9 cellular contexts compared by ENCODE assay signal in the genomic region with DNA sequence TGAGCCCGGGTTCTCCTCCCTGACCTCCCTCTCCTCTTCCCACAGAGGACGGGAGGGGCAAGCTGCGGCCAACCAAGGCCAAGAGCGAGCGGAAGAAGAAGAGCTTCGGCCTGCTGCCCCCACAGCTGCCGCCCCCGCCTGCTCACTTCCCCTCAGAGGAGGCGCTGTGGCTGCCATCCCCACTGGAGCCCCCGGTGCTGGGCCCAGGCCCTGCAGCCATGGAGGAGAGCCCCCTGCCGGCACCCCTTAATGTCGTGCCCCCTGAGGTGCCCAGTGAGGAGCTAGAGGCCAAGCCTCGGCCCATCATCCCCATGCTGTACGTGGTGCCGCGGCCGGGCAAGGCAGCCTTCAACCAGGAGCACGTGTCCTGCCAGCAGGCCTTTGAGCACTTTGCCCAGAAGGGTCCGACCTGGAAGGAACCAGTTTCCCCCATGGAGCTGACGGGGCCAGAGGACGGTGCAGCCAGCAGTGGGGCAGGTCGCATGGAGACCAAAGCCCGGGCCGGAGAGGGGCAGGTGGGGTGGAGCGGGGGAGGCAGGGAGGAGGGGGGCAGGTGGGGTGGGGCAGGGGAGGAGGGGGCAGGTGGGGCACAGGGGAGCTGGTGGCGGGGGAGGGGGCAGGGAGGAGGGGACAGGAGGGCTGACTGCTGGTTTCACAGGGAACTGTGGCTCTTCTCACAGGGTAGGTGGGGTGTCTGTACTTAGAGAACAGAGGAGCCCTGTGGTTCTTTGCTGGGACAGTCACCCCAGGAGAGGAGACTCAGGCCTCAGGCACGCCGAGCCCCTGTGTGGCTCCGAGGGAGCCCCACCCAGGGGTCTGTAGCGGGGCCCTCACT.
A peak's percentile ranks its signal among the peaks of the same experiment; 100 is the strongest.
DNase-seq lines count a peak whose midpoint lies in the region; ATAC-seq and TF ChIP-seq lines count a peak whose summit lies in the region.
"Had no signal": no experiment of that assay in that cellular context is flagged by ENCODE, and none has a peak within 500 bp of the region (broad histone marks: within the 10 kb centered on the region; RNA-seq: fewer than 3 reads in every experiment).

No MANE protein-coding gene starts in this region.

- H3K9me3 ChIP-seq in tibial nerve (no peaks in the 10 kb centered on the region), left lung (no peaks in the 10 kb centered on the region)

- H3K4me3 ChIP-seq in tibial nerve (peak overlapping the region in 1 of 4 donors; percentile 11), left lung (no peak overlapping the region)

- TF ChIP-seq POLR2A in tibial nerve (IDR thresholded peaks at IDR 0.05), result no peak

- intact Hi-C loops in left lung (cut with DNase I), result no loop called here

- H3K36me3 ChIP-seq in tibial nerve (peaks cover 0 to 65% (median 15%) of the 10 kb centered on the region in 3 donors), left lung (peaks cover 0 to 55% of the 10 kb centered on the region in 2 donors)

- H3K9me3 Mint-ChIP-seq in activated naive CD4-positive, alpha-beta T cell treated with anti-CD3 and anti-CD28 coated beads, Interleukin-2, amount 10 ng/mL, durations not matched to agents 7 days and 5 days, result no peaks in the 10 kb centered on the region
- H3K9me3 Mint-ChIP-seq in activated naive CD8-positive, alpha-beta T cell (ENCODE audit: low read depth), result no peaks in the 10 kb centered on the region

- ATAC-seq in HG03135 (IDR thresholded peaks at IDR 0.05; ENCODE audit: unreplicated experiment) (peak; percentile 21), left lung (no peak)
- ATAC-seq: foreskin keratinocyte had no signal

- peaks cover 13% of the 10 kb centered on the region for H3K4me1 Mint-ChIP-seq in activated naive CD4-positive, alpha-beta T cell treated with anti-CD3 and anti-CD28 coated beads, Interleukin-2, amount 10 ng/mL, durations not matched to agents 7 days and 5 days
- H3K4me1 Mint-ChIP-seq in activated naive CD8-positive, alpha-beta T cell (ENCODE audit: low read depth), result peaks cover 20% of the 10 kb centered on the region

- no peak for TF ChIP-seq EP300 in tibial nerve (IDR thresholded peaks at IDR 0.05)

- WGBS in tibial nerve, 2 donors, result 52 to 69% methylated on average over 15 to 16 of the region's 30 CpGs

- peaks cover 0 to 45% (median 26%) of the 10 kb centered on the region in 4 donors for H3K4me1 ChIP-seq in tibial nerve
- peaks cover 0 to 19% of the 10 kb centered on the region in 2 donors for H3K4me1 ChIP-seq in left lung
- H3K4me1 ChIP-seq: foreskin keratinocyte had no signal

- H3K27me3 ChIP-seq in tibial nerve (no peaks in the 10 kb centered on the region), left lung (no peaks in the 10 kb centered on the region)
- H3K27me3 ChIP-seq: foreskin keratinocyte had no signal

- peak overlapping the region in 3 of 4 donors; percentile 43 to 84 (median 50) for H3K27ac ChIP-seq in tibial nerve
- H3K27ac ChIP-seq in left lung, result no peak overlapping the region
- H3K27ac ChIP-seq: foreskin keratinocyte had no signal

- DNase-seq in activated naive CD4-positive, alpha-beta T cell treated with anti-CD3 and anti-CD28 coated beads, Interleukin-2, amount 10 ng/mL, durations not matched to agents 7 days and 5 days, result no peak
- no peak for DNase-seq in activated naive CD4-positive, alpha-beta T cell treated with anti-CD3 and anti-CD28 coated beads, Interleukin-2, amount 50 U/mL, for 16 hours
- DNase-seq in tibial nerve (ENCODE audit: low spot score in 2 of 2), result no peak
- DNase-seq in left lung, result no peak
- no peak for DNase-seq in SIG-M5 treated with dmso at 0.1 percent for 504 hours (lab: John Stamatoyannopoulos, UW; ENCODE audit: unreplicated experiment)
- DNase-seq in NCI-H2171 (lab: John Stamatoyannopoulos, UW), result no peak

- H3K27ac Mint-ChIP-seq in activated naive CD4-positive, alpha-beta T cell treated with anti-CD3 and anti-CD28 coated beads, Interleukin-2, amount 10 ng/mL, durations not matched to agents 7 days and 5 days, result peak overlapping the region; percentile 85
- H3K27ac Mint-ChIP-seq in activated naive CD8-positive, alpha-beta T cell, result peak overlapping the region; percentile 95

- no peak overlapping the region for H3K4me3 Mint-ChIP-seq in activated naive CD4-positive, alpha-beta T cell treated with anti-CD3 and anti-CD28 coated beads, Interleukin-2, amount 10 ng/mL, durations not matched to agents 7 days and 5 days
- H3K4me3 Mint-ChIP-seq in activated naive CD8-positive, alpha-beta T cell, result peak overlapping the region; percentile 82

- no peaks in the 10 kb centered on the region for H3K27me3 Mint-ChIP-seq in activated naive CD4-positive, alpha-beta T cell treated with anti-CD3 and anti-CD28 coated beads, Interleukin-2, amount 10 ng/mL, durations not matched to agents 7 days and 5 days
- no peaks in the 10 kb centered on the region for H3K27me3 Mint-ChIP-seq in activated naive CD8-positive, alpha-beta T cell

- CTCF ChIA-PET in activated naive CD4-positive, alpha-beta T cell treated with anti-CD3 and anti-CD28 coated beads, Interleukin-2, amount 10 ng/mL, durations not matched to agents 7 days and 5 days (lab: Charles Lee), result no interaction called here

- H3K36me3 Mint-ChIP-seq in activated naive CD4-positive, alpha-beta T cell treated with anti-CD3 and anti-CD28 coated beads, Interleukin-2, amount 10 ng/mL, durations not matched to agents 7 days and 5 days, result peaks cover 5% of the 10 kb centered on the region
- H3K36me3 Mint-ChIP-seq in activated naive CD8-positive, alpha-beta T cell, result peaks cover 2% of the 10 kb centered on the region

- TF ChIP-seq CTCF in tibial nerve (IDR thresholded peaks at IDR 0.05), result no peak
- TF ChIP-seq CTCF in left lung (IDR thresholded peaks at IDR 0.05), result no peak

Comparison
In these comparisons a context has a peak if more than half of its experiments do, and no peak if none do; other contexts are left out.
1. H3K27ac ChIP-seq: peak in tibial nerve (3 of 4); none in left lung (0 of 2).